Comparison of ENCODE assay signal across 18 cellular contexts in the genomic region with DNA sequence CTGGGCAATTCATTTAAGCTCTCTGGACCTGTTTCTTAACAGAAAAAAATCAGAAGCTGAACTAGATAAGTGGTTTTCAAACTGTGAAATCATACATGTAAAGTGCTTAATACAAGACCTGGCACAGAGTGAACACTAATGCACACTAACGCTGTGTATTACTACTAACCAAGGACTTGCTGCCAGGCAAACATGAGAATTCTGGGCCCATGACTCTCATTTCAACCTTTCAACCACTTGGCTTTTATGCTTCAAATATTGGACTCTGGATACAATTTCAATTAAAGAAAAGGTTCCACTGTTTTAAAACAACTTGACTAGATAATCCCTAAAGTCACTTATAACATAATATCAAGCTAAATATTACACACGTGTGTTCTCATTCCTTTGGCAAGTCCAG.
"Had no signal": no experiment of that assay in that cellular context is flagged by ENCODE, and none has a peak within 500 bp of the region (broad histone marks: within the 10 kb centered on the region; RNA-seq: fewer than 3 reads in every experiment).

No MANE protein-coding gene starts in this region.

- H3K9me3 ChIP-seq: body of pancreas, esophagus squamous epithelium, gastroesophageal sphincter, heart right ventricle, sigmoid colon, spleen had no signal

- H3K36me3 ChIP-seq: esophagus squamous epithelium, gastroesophageal sphincter, heart right ventricle, sigmoid colon, spleen had no signal

- DNase-seq: activated B cell treated with CpG ODN at 0.5 μM for 24 hours; activated CD4-positive, alpha-beta T cell treated with anti-CD3 and anti-CD28 coated beads for 48 hours; activated CD8-positive, alpha-beta T cell treated with anti-CD3 and anti-CD28 coated beads for 36 hours; activated effector memory CD4-positive, alpha-beta T cell treated with anti-CD3 and anti-CD28 coated beads, Interleukin-2, amount 50 U/mL, for 16 hours; activated T-cell treated with anti-CD3 and anti-CD28 coated beads, Interleukin-2, amount 50 U/mL, for 4 hours; amygdala; body of pancreas; cerebellar nuclear complex; effector CD8-positive, alpha-beta T cell; esophagus squamous epithelium; heart right ventricle; midbrain; sigmoid colon; spleen; T-helper 2 cell had no signal

- H3K27me3 ChIP-seq: body of pancreas, esophagus squamous epithelium, gastroesophageal sphincter, heart right ventricle, sigmoid colon, spleen had no signal

- H3K27ac ChIP-seq: body of pancreas, esophagus squamous epithelium, gastroesophageal sphincter, heart right ventricle, sigmoid colon, spleen had no signal

- ATAC-seq: activated CD8-positive, alpha-beta T cell treated with anti-CD3 and anti-CD28 coated beads for 36 hours; activated naive CD4-positive, alpha-beta T cell treated with anti-CD3 and anti-CD28 coated beads, Interleukin-2, amount 50 U/mL, for 72 hours; activated T-cell treated with anti-CD3 and anti-CD28 coated beads, Interleukin-2, amount 50 U/mL, for 4 hours; body of pancreas; gastroesophageal sphincter had no signal

- H3K4me3 ChIP-seq: body of pancreas, esophagus squamous epithelium, gastroesophageal sphincter, heart right ventricle, sigmoid colon, spleen had no signal

- FAIRE-seq: endothelial cell of umbilical vein had no signal
